Comparison of ENCODE assay signal across 20 cellular contexts in the genomic region with DNA sequence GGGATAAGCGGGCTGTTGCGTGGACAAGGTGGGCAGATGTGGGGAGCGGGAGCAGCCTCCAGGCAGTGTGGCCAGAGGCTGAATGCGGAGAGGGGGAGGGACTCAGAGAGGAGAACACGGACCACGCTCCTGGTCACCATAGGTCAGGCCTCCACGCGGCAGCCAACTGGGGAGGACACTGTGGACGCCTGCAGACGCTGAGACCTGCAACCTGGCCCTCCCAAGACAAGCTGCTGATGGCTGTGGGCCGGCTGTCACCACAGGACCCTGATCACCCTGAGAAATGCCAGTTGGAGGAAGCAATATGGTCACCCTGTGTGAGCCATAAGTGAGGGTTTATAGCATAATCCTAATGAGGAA. TPM values are rescaled to one million over a fixed set of nuclear protein-coding genes. Genes with fewer than 3 reads are reported as not detected.
A peak's percentile ranks its signal among the peaks of the same experiment; 100 is the strongest.
DNase-seq lines count a peak whose midpoint lies in the region; ATAC-seq and TF ChIP-seq lines count a peak whose summit lies in the region.
"Had no signal": no experiment of that assay in that cellular context is flagged by ENCODE, and none has a peak within 500 bp of the region (broad histone marks: within the 10 kb centered on the region; RNA-seq: fewer than 3 reads in every experiment).

No MANE protein-coding gene starts in this region.

- H3K23ac ChIP-seq in mesenchymal stem cell (ENCODE audit: low read length in 2 of 2): no peak overlapping the region

- H3K4me3 ChIP-seq in left ventricle myocardium inferior (no peak overlapping the region), mesenchymal stem cell (ENCODE audit: insufficient read depth in 1 of 2, low read depth in 1 of 2, low read length in 2 of 2) (no peak overlapping the region), upper lobe of left lung (no peak overlapping the region)
- H3K4me3 ChIP-seq: left lung, MG63, PC-9 had no signal

- H3K4me1 ChIP-seq in left ventricle myocardium inferior (peaks cover 24% of the 10 kb centered on the region), mesenchymal stem cell (ENCODE audit: control insufficient read depth, insufficient read depth, low read depth, low read length) (peaks cover 9% of the 10 kb centered on the region), upper lobe of left lung (peaks cover 27 to 77% (median 62%) of the 10 kb centered on the region in 4 donors)

- peak overlapping the region; percentile 22 for H4K8ac ChIP-seq in mesenchymal stem cell (ENCODE audit: low read length)

- no peak overlapping the region for H2BK5ac ChIP-seq in mesenchymal stem cell (ENCODE audit: low read depth, low read length, poor library complexity, severe bottlenecking)

- no peak overlapping the region for H3K18ac ChIP-seq in mesenchymal stem cell (ENCODE audit: low read depth in 1 of 2, low read length in 2 of 2)

- peak overlapping the region in 1 of 2 experiments; percentile 17 for H3K4ac ChIP-seq in mesenchymal stem cell (ENCODE audit: low read depth in 1 of 2, low read length in 2 of 2)

- no peak for TF ChIP-seq POLR2A in upper lobe of left lung (IDR thresholded peaks at IDR 0.05)

- H3K36me3 ChIP-seq in left ventricle myocardium inferior (peaks cover 6% of the 10 kb centered on the region), mesenchymal stem cell (ENCODE audit: control insufficient read depth in 1 of 2, insufficient read depth in 2 of 2, low read depth in 1 of 2, low read length in 2 of 2) (peaks cover 34 to 67% of the 10 kb centered on the region in 2 experiments), upper lobe of left lung (peaks cover 3 to 46% (median 22%) of the 10 kb centered on the region in 4 donors)

- H3K27ac ChIP-seq in left ventricle myocardium inferior (replicated peaks) (no peak overlapping the region), mesenchymal stem cell (ENCODE audit: low read length, poor library complexity, severe bottlenecking) (no peak overlapping the region), upper lobe of left lung (peak overlapping the region in 2 of 4 donors; percentile 52 to 68)
- H3K27ac ChIP-seq: PC-9 had no signal

- no peak overlapping the region for H2BK15ac ChIP-seq in mesenchymal stem cell (ENCODE audit: low read depth, poor library complexity, severe bottlenecking)

- H3K9me3 ChIP-seq in left ventricle myocardium inferior (replicated peaks) (no peaks in the 10 kb centered on the region), mesenchymal stem cell (ENCODE audit: control insufficient read depth, low read length) (no peaks in the 10 kb centered on the region), upper lobe of left lung (no peaks in the 10 kb centered on the region)
- H3K9me3 ChIP-seq: left lung, MG63, SK-N-SH had no signal

- WGBS in mesenchymal stem cell: 86% methylated on average over 11 of the region's 11 CpGs
- WGBS in upper lobe of left lung, 2 donors: 86 to 94% methylated on average over 10 to 11 of the region's 11 CpGs

- no peak overlapping the region for H2BK120ac ChIP-seq in mesenchymal stem cell (ENCODE audit: low read depth, low read length)

- ATAC-seq in Right ventricle myocardium inferior (no peak), upper lobe of left lung (ENCODE audit: low FRiP score in 2 of 2) (no peak)
- ATAC-seq: activated CD8-positive, alpha-beta memory T cell treated with anti-CD3 and anti-CD28 coated beads, Interleukin-2, amount 10 ng/mL, durations not matched to agents 7 days and 5 days had no signal

- DNase-seq in Right ventricle myocardium inferior (ENCODE audit: missing footprints): peak; percentile 30
- DNase-seq in left ventricle myocardium inferior: no peak
- DNase-seq in cerebellar cortex (ENCODE audit: low spot score): peak; percentile 22
- no peak for DNase-seq in mesenchymal stem cell
- DNase-seq in upper lobe of left lung: peak; percentile 20 to 58
- no peak for DNase-seq in HK-2 (ENCODE audit: unreplicated experiment)
- no peak for DNase-seq in T-helper 2 cell
- DNase-seq in NCI-H526 (lab: John Stamatoyannopoulos, UW): no peak
- DNase-seq: activated CD4-positive, alpha-beta T cell treated with anti-CD3 and anti-CD28 coated beads for 1 hour; activated CD8-positive, alpha-beta memory T cell treated with anti-CD3 and anti-CD28 coated beads, Interleukin-2, amount 10 ng/mL, durations not matched to agents 7 days and 5 days; erythroblast; foreskin melanocyte; GF-D8; NCI-H1436 treated with DMSO at 0.1 percent for 48 hours; NCI-H748 treated with DMSO at 0.1 percent for 48 hours; PC-9; SK-N-SH; stimulated activated CD4-positive, alpha-beta T cell treated with anti-CD3 and anti-CD28 coated beads, Interleukin-2, amount 100 ng/mL, for 48 hours had no signal

- H2AK5ac ChIP-seq in mesenchymal stem cell (ENCODE audit: low read length, severe bottlenecking): no peak overlapping the region

- no peak overlapping the region for H2BK12ac ChIP-seq in mesenchymal stem cell (ENCODE audit: low read length in 2 of 2)

- no peak overlapping the region for H3K9ac ChIP-seq in mesenchymal stem cell (ENCODE audit: low read length)
- H3K9ac ChIP-seq: SK-N-SH had no signal

- H3K27me3 ChIP-seq in left ventricle myocardium inferior (ENCODE audit: low read depth): no peaks in the 10 kb centered on the region
- no peaks in the 10 kb centered on the region for H3K27me3 ChIP-seq in mesenchymal stem cell (ENCODE audit: control insufficient read depth in 1 of 2, insufficient read depth in 1 of 2, low read length in 2 of 2)
- H3K27me3 ChIP-seq in upper lobe of left lung: no peaks in the 10 kb centered on the region
- H3K27me3 ChIP-seq: left lung, MG63 had no signal

- H2AFZ ChIP-seq in mesenchymal stem cell (ENCODE audit: low read depth, low read length): no peak overlapping the region
- H2AFZ ChIP-seq: PC-9 had no signal

- TF ChIP-seq CTCF in left ventricle myocardium inferior (IDR thresholded peaks at IDR 0.05; ENCODE audit: borderline replicate concordance) (no peak), upper lobe of left lung (IDR thresholded peaks at IDR 0.05) (no peak)

- H3K14ac ChIP-seq in mesenchymal stem cell (ENCODE audit: low read length in 2 of 2): peak overlapping the region in 1 of 2 experiments; percentile 11

- peak overlapping the region; percentile 31 for H4K91ac ChIP-seq in mesenchymal stem cell (ENCODE audit: low read length)

- H3K79me1 ChIP-seq in mesenchymal stem cell (replicated peaks; ENCODE audit: low read length, poor library complexity, severe bottlenecking): peaks cover 60% of the 10 kb centered on the region

- TF ChIP-seq EP300 in upper lobe of left lung (IDR thresholded peaks at IDR 0.05): no peak

- no peak overlapping the region for H3K4me2 ChIP-seq in mesenchymal stem cell (ENCODE audit: low read length, poor library complexity, severe bottlenecking)
- H3K4me2 ChIP-seq: PC-9, SK-N-SH had no signal

- intact Hi-C loops in Right ventricle myocardium inferior (cut with DNase I) (no loop called here), left ventricle myocardium inferior (cut with micrococcal nuclease) (no loop called here)

RNA-seq across cellular contexts. Expression of a gene that starts 16.8 kb away (rescaled TPM):
- total RNA-seq in Right ventricle myocardium inferior (13.4 TPM), left ventricle myocardium inferior (11.0 TPM), upper lobe of left lung (100 to 1,000 TPM; 403 to 922 (median 538) TPM)
- 32.9 TPM for polyA plus RNA-seq in mesenchymal stem cell (2013, experiment 1 of 2)
- 33.5 TPM for polyA plus RNA-seq in mesenchymal stem cell (2013, experiment 2 of 2)

Comparison
In these comparisons a context has a peak if more than half of its experiments do, and no peak if none do; other contexts are left out.
1. DNase-seq: peak in Right ventricle myocardium inferior (single experiment), cerebellar cortex (single experiment) and upper lobe of left lung (2 of 2); none in left ventricle myocardium inferior (single experiment), mesenchymal stem cell (single experiment), HK-2 (single experiment), T-helper 2 cell (0 of 5) and NCI-H526 (0 of 2).
2. RNA of a gene that starts 16.8 kb away (total RNA-seq): 403 to 922 TPM in upper lobe of left lung; 13.4 TPM in Right ventricle myocardium inferior (single experiment) and 11.0 TPM in left ventricle myocardium inferior (single experiment); every median in the first group is over 10 times any median in the second.